Comparison of ENCODE assay signal across 8 cellular contexts in the genomic region with DNA sequence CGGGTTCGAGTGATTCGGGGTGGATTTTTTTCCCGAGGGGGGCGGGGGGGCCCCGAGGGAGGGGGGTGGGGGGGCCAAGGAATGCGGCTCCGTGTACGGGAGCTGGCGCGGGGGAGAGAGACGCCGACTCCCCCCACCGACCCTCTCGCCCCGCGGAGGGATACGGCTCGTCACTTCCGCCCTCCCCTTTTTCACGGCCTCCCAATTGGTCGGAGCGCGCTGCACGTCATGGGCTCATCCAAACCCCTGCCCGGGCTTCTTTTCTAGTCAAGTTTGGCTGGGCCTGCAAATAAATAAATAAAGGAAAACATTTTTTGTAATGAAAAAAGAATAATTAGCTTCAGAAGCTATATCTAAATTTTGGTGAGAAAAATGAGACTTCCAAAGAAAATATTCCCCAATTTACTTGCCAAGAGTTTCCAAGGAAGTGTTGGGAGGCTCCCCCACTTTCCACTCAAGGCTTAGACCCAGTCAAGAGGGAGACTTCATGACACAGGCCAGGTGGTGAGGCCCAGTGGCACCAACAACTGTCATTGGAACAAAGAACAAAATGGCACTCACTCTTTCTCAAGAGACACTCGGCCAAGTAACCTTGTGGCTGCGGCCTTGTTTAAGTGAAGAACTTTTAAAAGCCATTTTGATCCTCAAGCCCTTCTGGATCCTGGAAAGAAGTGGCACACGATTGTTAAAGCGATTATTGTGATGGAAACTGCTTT. TPM values are rescaled to one million over a fixed set of nuclear protein-coding genes. Genes with fewer than 3 reads are reported as not detected.
A peak's percentile ranks its signal among the peaks of the same experiment; 100 is the strongest.
DNase-seq lines count a peak whose midpoint lies in the region; ATAC-seq and TF ChIP-seq lines count a peak whose summit lies in the region.

A gene with protein sequence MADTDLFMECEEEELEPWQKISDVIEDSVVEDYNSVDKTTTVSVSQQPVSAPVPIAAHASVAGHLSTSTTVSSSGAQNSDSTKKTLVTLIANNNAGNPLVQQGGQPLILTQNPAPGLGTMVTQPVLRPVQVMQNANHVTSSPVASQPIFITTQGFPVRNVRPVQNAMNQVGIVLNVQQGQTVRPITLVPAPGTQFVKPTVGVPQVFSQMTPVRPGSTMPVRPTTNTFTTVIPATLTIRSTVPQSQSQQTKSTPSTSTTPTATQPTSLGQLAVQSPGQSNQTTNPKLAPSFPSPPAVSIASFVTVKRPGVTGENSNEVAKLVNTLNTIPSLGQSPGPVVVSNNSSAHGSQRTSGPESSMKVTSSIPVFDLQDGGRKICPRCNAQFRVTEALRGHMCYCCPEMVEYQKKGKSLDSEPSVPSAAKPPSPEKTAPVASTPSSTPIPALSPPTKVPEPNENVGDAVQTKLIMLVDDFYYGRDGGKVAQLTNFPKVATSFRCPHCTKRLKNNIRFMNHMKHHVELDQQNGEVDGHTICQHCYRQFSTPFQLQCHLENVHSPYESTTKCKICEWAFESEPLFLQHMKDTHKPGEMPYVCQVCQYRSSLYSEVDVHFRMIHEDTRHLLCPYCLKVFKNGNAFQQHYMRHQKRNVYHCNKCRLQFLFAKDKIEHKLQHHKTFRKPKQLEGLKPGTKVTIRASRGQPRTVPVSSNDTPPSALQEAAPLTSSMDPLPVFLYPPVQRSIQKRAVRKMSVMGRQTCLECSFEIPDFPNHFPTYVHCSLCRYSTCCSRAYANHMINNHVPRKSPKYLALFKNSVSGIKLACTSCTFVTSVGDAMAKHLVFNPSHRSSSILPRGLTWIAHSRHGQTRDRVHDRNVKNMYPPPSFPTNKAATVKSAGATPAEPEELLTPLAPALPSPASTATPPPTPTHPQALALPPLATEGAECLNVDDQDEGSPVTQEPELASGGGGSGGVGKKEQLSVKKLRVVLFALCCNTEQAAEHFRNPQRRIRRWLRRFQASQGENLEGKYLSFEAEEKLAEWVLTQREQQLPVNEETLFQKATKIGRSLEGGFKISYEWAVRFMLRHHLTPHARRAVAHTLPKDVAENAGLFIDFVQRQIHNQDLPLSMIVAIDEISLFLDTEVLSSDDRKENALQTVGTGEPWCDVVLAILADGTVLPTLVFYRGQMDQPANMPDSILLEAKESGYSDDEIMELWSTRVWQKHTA (N-terminal part only) (minus strand): TSS at position 164 of the 716 bp plus-strand sequence. CDS start 17,290 bp downstream, outside the sequence.

- peaks cover 3% of the 10 kb centered on the region for H3K4me1 ChIP-seq in colonic mucosa

- peak within 1 kb of the TSS; percentile 73 to 76 for H3K9ac ChIP-seq in colonic mucosa (ENCODE audit: low read depth in 2 of 2, low read length in 2 of 2)

- H3K27ac Mint-ChIP-seq in activated CD4-positive, alpha-beta T cell treated with anti-CD3 and anti-CD28 coated beads, Interleukin-2, amount 10 ng/mL, durations not matched to agents 24 days and 14 days = peak within 1 kb of the TSS; percentile 91

- peaks cover 14% of the 10 kb centered on the region for H3K27me3 Mint-ChIP-seq in activated CD4-positive, alpha-beta T cell treated with anti-CD3 and anti-CD28 coated beads, Interleukin-2, amount 10 ng/mL, durations not matched to agents 24 days and 14 days

- ATAC-seq in HG03460 (IDR thresholded peaks at IDR 0.05; ENCODE audit: unreplicated experiment) = peak; percentile 70

- H3K27ac ChIP-seq in colonic mucosa (peak within 1 kb of the TSS; percentile 89), layer of hippocampus (ENCODE audit: low read depth, low read length) (peak within 1 kb of the TSS; percentile 94)

- H3K36me3 Mint-ChIP-seq in activated CD4-positive, alpha-beta T cell treated with anti-CD3 and anti-CD28 coated beads, Interleukin-2, amount 10 ng/mL, durations not matched to agents 24 days and 14 days (ENCODE audit: low read depth) = peaks cover 7% of the 10 kb centered on the region

- H3K9me3 Mint-ChIP-seq in activated CD4-positive, alpha-beta T cell treated with anti-CD3 and anti-CD28 coated beads, Interleukin-2, amount 10 ng/mL, durations not matched to agents 24 days and 14 days = peaks cover 2% of the 10 kb centered on the region

- H3K9me3 ChIP-seq in colonic mucosa = no peaks in the 10 kb centered on the region

- H3K4me1 Mint-ChIP-seq in activated CD4-positive, alpha-beta T cell treated with anti-CD3 and anti-CD28 coated beads, Interleukin-2, amount 10 ng/mL, durations not matched to agents 24 days and 14 days = peaks cover 19% of the 10 kb centered on the region

- H3K27me3 ChIP-seq in colonic mucosa (no peaks in the 10 kb centered on the region), layer of hippocampus (ENCODE audit: control insufficient read depth, insufficient read depth, low read length) (no peaks in the 10 kb centered on the region)

- TF ChIP-seq CTCF in colonic mucosa (IDR thresholded peaks at IDR 0.05) = no peak

- intact Hi-C loops in activated CD4-positive, alpha-beta T cell treated with anti-CD3 and anti-CD28 coated beads, Interleukin-2, amount 10 ng/mL, durations not matched to agents 24 days and 14 days (cut with micrococcal nuclease) = loop anchor here (1.0 to 10.0 kb wide), 2 partner anchors 14 to 155 kb away; a partner anchor contains a TSS
- intact Hi-C loops in colonic mucosa (cut with DNase I) = loop anchor here (5.0 kb wide), 1 partner anchor 78 kb away; no protein-coding TSS in a partner anchor

- DNase-seq in AG08396 (ENCODE audit: low spot score) (peak; percentile 97), GM19238 (ENCODE audit: insufficient read length, low spot score) (peak; percentile 87), NCI-H69 (lab: John Stamatoyannopoulos, UW) (peak; percentile 99), colonic mucosa (peak; percentile 97)
- DNase-seq in activated CD4-positive, alpha-beta T cell treated with anti-CD3 and anti-CD28 coated beads, Interleukin-2, amount 10 ng/mL, durations not matched to agents 24 days and 14 days = peak; percentile 97
- peak; percentile 88 to 96 (median 93) for DNase-seq in stimulated activated CD4-positive, alpha-beta T cell treated with anti-CD3 and anti-CD28 coated beads, Interleukin-1b, Interleukin-23, amount 100 ng/mL, for 24 hours (ENCODE audit: low read depth in 4 of 4, low spot score in 1 of 4)

- no peaks in the 10 kb centered on the region for H3K36me3 ChIP-seq in colonic mucosa

- peak within 1 kb of the TSS; percentile 87 for H3K4me3 Mint-ChIP-seq in activated CD4-positive, alpha-beta T cell treated with anti-CD3 and anti-CD28 coated beads, Interleukin-2, amount 10 ng/mL, durations not matched to agents 24 days and 14 days

- H3K4me3 ChIP-seq in colonic mucosa = peak within 1 kb of the TSS; percentile 59

RNA-seq across cellular contexts. Expression of the gene that starts here (rescaled TPM):
- total RNA-seq in activated CD4-positive, alpha-beta T cell treated with anti-CD3 and anti-CD28 coated beads, Interleukin-2, amount 10 ng/mL, durations not matched to agents 24 days and 14 days = 82.6 and 86.5 TPM in 2 replicates
- 10 to 100 TPM; 49.6 to 50.0 TPM for total RNA-seq in colonic mucosa

Comparison
In these comparisons a context has a peak if more than half of its experiments do, and no peak if none do; other contexts are left out.
1. Peak in every context shown above with its lines: DNase-seq, ATAC-seq, H3K4me3 ChIP-seq and H3K27ac ChIP-seq.